ENCODE assay signal across 1 cellular context in the genomic region with DNA sequence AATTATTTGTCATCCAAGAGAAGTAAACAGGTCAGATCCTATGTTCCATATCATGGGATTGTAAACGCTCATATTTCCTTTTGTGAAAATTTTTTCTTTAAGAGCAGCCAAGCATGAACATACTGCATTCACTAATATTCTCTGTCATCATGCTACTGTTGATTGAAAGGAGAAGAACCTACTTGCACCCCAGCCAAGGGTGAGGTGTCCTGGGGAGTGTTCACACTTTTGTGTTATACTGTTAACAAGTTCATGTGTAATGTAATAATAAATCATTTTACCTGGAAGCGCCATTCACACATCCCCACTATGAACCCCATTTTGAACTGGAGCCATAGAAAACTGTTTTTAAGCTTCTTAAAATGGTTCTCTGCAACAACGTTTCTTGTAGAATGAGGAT.
TF ChIP-seq lines count a peak whose summit lies in the region.

No MANE protein-coding gene starts in this region.

TF ChIP-seq in SK-N-SH treated with all-trans-retinoic acid at 6 μM for 48 hours, 23 proteins besides CTCF, POLR2A, EP300 and RAD21 (continued from another document):
- TF ChIP-seq, protein P1, sequence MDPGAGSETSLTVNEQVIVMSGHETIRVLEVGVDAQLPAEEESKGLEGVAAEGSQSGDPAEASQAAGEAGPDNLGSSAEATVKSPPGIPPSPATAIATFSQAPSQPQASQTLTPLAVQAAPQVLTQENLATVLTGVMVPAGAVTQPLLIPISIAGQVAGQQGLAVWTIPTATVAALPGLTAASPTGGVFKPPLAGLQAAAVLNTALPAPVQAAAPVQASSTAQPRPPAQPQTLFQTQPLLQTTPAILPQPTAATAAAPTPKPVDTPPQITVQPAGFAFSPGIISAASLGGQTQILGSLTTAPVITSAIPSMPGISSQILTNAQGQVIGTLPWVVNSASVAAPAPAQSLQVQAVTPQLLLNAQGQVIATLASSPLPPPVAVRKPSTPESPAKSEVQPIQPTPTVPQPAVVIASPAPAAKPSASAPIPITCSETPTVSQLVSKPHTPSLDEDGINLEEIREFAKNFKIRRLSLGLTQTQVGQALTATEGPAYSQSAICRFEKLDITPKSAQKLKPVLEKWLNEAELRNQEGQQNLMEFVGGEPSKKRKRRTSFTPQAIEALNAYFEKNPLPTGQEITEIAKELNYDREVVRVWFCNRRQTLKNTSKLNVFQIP (CRISPR knock-in tag; IDR thresholded peaks at IDR 0.05; ENCODE audit: borderline replicate concordance, low read depth) = no peak
- TF ChIP-seq ZNF8 (CRISPR knock-in tag; IDR thresholded peaks at IDR 0.05) = no peak
- TF ChIP-seq OSR1 (CRISPR knock-in tag; IDR thresholded peaks at IDR 0.05) = no peak
- no peak for TF ChIP-seq ZNF70 (CRISPR knock-in tag; IDR thresholded peaks at IDR 0.05)
- TF ChIP-seq, protein P2, sequence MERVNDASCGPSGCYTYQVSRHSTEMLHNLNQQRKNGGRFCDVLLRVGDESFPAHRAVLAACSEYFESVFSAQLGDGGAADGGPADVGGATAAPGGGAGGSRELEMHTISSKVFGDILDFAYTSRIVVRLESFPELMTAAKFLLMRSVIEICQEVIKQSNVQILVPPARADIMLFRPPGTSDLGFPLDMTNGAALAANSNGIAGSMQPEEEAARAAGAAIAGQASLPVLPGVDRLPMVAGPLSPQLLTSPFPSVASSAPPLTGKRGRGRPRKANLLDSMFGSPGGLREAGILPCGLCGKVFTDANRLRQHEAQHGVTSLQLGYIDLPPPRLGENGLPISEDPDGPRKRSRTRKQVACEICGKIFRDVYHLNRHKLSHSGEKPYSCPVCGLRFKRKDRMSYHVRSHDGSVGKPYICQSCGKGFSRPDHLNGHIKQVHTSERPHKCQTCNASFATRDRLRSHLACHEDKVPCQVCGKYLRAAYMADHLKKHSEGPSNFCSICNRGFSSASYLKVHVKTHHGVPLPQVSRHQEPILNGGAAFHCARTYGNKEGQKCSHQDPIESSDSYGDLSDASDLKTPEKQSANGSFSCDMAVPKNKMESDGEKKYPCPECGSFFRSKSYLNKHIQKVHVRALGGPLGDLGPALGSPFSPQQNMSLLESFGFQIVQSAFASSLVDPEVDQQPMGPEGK (CRISPR knock-in tag; IDR thresholded peaks at IDR 0.05; ENCODE audit: borderline replicate concordance) = no peak
- TF ChIP-seq RARB (CRISPR knock-in tag; IDR thresholded peaks at IDR 0.05) = no peak
- no peak for TF ChIP-seq TCF4 (CRISPR knock-in tag; IDR thresholded peaks at IDR 0.05; ENCODE audit: borderline replicate concordance)
- TF ChIP-seq, protein P3, sequence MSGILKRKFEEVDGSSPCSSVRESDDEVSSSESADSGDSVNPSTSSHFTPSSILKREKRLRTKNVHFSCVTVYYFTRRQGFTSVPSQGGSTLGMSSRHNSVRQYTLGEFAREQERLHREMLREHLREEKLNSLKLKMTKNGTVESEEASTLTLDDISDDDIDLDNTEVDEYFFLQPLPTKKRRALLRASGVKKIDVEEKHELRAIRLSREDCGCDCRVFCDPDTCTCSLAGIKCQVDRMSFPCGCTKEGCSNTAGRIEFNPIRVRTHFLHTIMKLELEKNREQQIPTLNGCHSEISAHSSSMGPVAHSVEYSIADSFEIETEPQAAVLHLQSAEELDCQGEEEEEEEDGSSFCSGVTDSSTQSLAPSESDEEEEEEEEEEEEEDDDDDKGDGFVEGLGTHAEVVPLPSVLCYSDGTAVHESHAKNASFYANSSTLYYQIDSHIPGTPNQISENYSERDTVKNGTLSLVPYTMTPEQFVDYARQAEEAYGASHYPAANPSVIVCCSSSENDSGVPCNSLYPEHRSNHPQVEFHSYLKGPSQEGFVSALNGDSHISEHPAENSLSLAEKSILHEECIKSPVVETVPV (CRISPR knock-in tag; IDR thresholded peaks at IDR 0.05) = no peak
- TF ChIP-seq ZNF565 (CRISPR knock-in tag; conservative IDR thresholded peaks at IDR 0.05; ENCODE audit: low read depth) = no peak
- no peak for TF ChIP-seq ZFP30 (CRISPR knock-in tag; IDR thresholded peaks at IDR 0.05)
- TF ChIP-seq BACH2 (CRISPR knock-in tag; IDR thresholded peaks at IDR 0.05; ENCODE audit: borderline replicate concordance) = no peak
- TF ChIP-seq ISL1 (CRISPR knock-in tag; IDR thresholded peaks at IDR 0.05) = no peak
- no peak for TF ChIP-seq ZC3H10 (CRISPR knock-in tag; IDR thresholded peaks at IDR 0.05)
